In the genomic region with DNA sequence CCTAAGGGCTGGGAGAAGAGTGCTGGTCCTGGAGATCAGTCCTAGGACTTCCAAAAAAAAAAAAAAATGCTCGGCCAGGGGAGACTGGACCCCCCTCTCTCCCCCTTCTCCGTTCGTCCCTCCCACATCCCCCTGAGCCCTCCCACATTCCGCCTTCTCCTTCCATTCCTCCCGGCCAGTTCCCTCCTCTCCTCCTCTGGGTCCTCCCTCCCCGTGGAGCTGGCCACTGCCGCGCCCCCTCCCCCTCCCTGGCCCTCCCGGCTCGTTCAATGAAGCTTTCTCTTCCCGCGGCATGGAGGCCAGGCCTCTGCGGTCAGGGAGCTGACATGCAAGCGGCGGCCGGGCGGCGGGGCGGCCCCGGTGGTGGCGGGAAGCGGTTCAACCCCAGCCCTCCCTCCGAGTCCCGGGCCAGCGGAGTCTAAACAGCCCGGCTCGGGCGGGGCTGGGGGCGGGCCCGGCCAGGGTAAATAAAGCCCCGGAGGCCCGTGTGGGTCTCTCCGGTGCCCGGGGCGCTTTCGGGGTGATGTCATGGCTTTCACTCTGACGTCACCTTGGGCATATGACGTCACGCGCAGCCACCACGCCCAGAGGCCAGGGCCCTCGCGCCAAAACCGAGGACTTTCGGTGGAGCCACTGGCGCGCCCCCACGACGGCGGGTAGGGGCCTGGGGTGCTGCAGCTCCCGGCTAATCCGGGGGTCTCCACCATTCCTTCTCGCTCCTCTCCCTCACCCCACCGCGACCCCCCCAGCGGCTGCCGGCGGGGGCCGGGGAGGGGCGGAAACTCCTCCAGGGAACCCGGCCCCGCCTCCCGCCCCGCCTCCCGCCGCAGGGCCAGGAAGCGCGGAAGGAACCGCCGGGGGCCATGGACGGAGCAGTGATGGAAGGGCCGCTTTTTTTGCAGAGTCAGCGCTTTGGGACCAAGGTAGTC, we compare ENCODE assay signal across 8 cellular contexts. TPM values are rescaled to one million over a fixed set of nuclear protein-coding genes. Genes with fewer than 3 reads are reported as not detected.
DNase-seq lines count a peak whose midpoint lies in the region; ATAC-seq and TF ChIP-seq lines count a peak whose summit lies in the region.

DOK1 (plus strand) TSS at position 829 of the 929 bp plus-strand sequence; CDS start at position 864, 35 bp downstream.
LOXL3 (minus strand) TSS at position 51 of the 929 bp plus-strand sequence. CDS start 1,308 bp downstream, outside the sequence.

- H3K36me3 Mint-ChIP-seq in activated CD4-positive, alpha-beta memory T cell treated with anti-CD3 and anti-CD28 coated beads, Interleukin-2, amount 10 ng/mL, durations not matched to agents 7 days and 5 days (ENCODE audit: low read depth), result peaks cover 15% of the 10 kb centered on the region

- peak within 1 kb of the TSS; percentile 77 to 96 for H3K9ac ChIP-seq in duodenal mucosa (ENCODE audit: low read depth in 1 of 2, low read length in 2 of 2)

- H3K27me3 ChIP-seq in duodenal mucosa (ENCODE audit: control insufficient read depth in 1 of 2, insufficient read depth in 2 of 2, low read length in 2 of 2), result peaks cover 4 to 8% of the 10 kb centered on the region in 2 donors
- H3K27me3 ChIP-seq in lung (ENCODE audit: control insufficient read depth, insufficient read depth), result no peaks in the 10 kb centered on the region

- no peaks in the 10 kb centered on the region for H3K9me3 Mint-ChIP-seq in activated CD4-positive, alpha-beta memory T cell treated with anti-CD3 and anti-CD28 coated beads, Interleukin-2, amount 10 ng/mL, durations not matched to agents 7 days and 5 days

- H3K4me3 Mint-ChIP-seq in activated CD4-positive, alpha-beta memory T cell treated with anti-CD3 and anti-CD28 coated beads, Interleukin-2, amount 10 ng/mL, durations not matched to agents 7 days and 5 days, result peak within 1 kb of the TSS; percentile 97

- peak within 1 kb of the TSS; percentile 94 for H3K27ac Mint-ChIP-seq in activated CD4-positive, alpha-beta memory T cell treated with anti-CD3 and anti-CD28 coated beads, Interleukin-2, amount 10 ng/mL, durations not matched to agents 7 days and 5 days

- DNase-seq in NCI-H510A treated with DMSO at 0.1 percent for 48 hours (lab: John Stamatoyannopoulos, UW) (peak; percentile 81), lung (ENCODE audit: low spot score) (peak; percentile 90)
- DNase-seq in activated CD4-positive, alpha-beta memory T cell treated with anti-CD3 and anti-CD28 coated beads, Interleukin-2, amount 10 ng/mL, durations not matched to agents 7 days and 5 days, result peak; percentile 85
- peak; percentile 67 to 83 (median 74) for DNase-seq in stimulated activated CD4-positive, alpha-beta T cell treated with anti-CD3 and anti-CD28 coated beads, TNF-alpha, amount 100 ng/mL, for 4 hours (ENCODE audit: low read depth in 3 of 3)

- 1% methylated on average over 59 to 73 of the region's 73 CpGs for WGBS in lung, 2 donors

- H3K4me1 ChIP-seq in duodenal mucosa (ENCODE audit: control insufficient read depth in 1 of 2, insufficient read depth in 2 of 2, low read length in 2 of 2), result peaks cover 24 to 36% of the 10 kb centered on the region in 2 donors
- H3K4me1 ChIP-seq in lung (ENCODE audit: control insufficient read depth in 2 of 2, insufficient read depth in 2 of 2, low read length in 2 of 2), result peaks cover 0 to 13% of the 10 kb centered on the region in 2 donors

- ATAC-seq in GM18502 (IDR thresholded peaks at IDR 0.05; ENCODE audit: poor library complexity, unreplicated experiment) (peak; percentile 55), HG02981 (IDR thresholded peaks at IDR 0.05; ENCODE audit: unreplicated experiment) (peak; percentile 40), lung (ENCODE audit: insufficient read depth, low FRiP score) (peak; percentile 87)

- H3K36me3 ChIP-seq in duodenal mucosa (ENCODE audit: control insufficient read depth in 1 of 2, insufficient read depth in 2 of 2, low read length in 2 of 2) (peaks cover 4 to 7% of the 10 kb centered on the region in 2 donors), lung (ENCODE audit: control insufficient read depth in 2 of 2, insufficient read depth in 2 of 2, low read length in 2 of 2) (peaks cover 0 to 7% of the 10 kb centered on the region in 2 donors)

- H3K4me3 ChIP-seq in duodenal mucosa (ENCODE audit: low read depth in 1 of 2, low read length in 2 of 2) (peak within 1 kb of the TSS; percentile 94 to 97), lung (peak within 1 kb of the TSS; percentile 66)

- H3K4me1 Mint-ChIP-seq in activated CD4-positive, alpha-beta memory T cell treated with anti-CD3 and anti-CD28 coated beads, Interleukin-2, amount 10 ng/mL, durations not matched to agents 7 days and 5 days, result peaks cover 21% of the 10 kb centered on the region

- H3K9me3 ChIP-seq in duodenal mucosa (ENCODE audit: control insufficient read depth in 1 of 2, low read length in 2 of 2), result no peaks in the 10 kb centered on the region
- H3K9me3 ChIP-seq in lung (ENCODE audit: control insufficient read depth in 2 of 2, insufficient read depth in 1 of 2, low read length in 1 of 2), result no peaks in the 10 kb centered on the region

- CTCF ChIA-PET in activated CD4-positive, alpha-beta memory T cell treated with anti-CD3 and anti-CD28 coated beads, Interleukin-2, amount 10 ng/mL, durations not matched to agents 7 days and 5 days (lab: Charles Lee), result interaction anchor here (0.7 to 1.5 kb wide), 2 partner anchors 32 to 71 kb away, joined by 5 read pairs; partner anchors contain the start of genes CCDC142 and TTC31

- TF ChIP-seq CTCF in 22Rv1 (IDR thresholded peaks at IDR 0.05) (no peak), lung (IDR thresholded peaks at IDR 0.05; ENCODE audit: control extremely low read depth, extremely low read depth) (no peak)

- H3K27ac ChIP-seq in 22Rv1 (peak within 1 kb of the TSS; percentile 52), duodenal mucosa (ENCODE audit: low read depth, low read length) (peak within 1 kb of the TSS; percentile 24), lung (ENCODE audit: low read depth in 1 of 2, low read length in 1 of 2) (peak within 1 kb of the TSS; percentile 47 to 87)

- peaks cover 18% of the 10 kb centered on the region for H3K27me3 Mint-ChIP-seq in activated CD4-positive, alpha-beta memory T cell treated with anti-CD3 and anti-CD28 coated beads, Interleukin-2, amount 10 ng/mL, durations not matched to agents 7 days and 5 days

- POLR2A ChIA-PET in activated CD4-positive, alpha-beta memory T cell treated with anti-CD3 and anti-CD28 coated beads, Interleukin-2, amount 10 ng/mL, durations not matched to agents 7 days and 5 days (lab: Charles Lee), result interaction anchor here (0.9 to 4.5 kb wide), 12 partner anchors 17 to 100 kb away, joined by 3 to 27 read pairs (median 4); partner anchors contain the start of genes AUP1, CCDC142, HTRA2 and INO80B

RNA-seq across cellular contexts. Expression of gene DOK1, which starts in this region (rescaled TPM):
- 10 to 100 TPM; 45.2 to 46.8 TPM for total RNA-seq in activated CD4-positive, alpha-beta memory T cell treated with anti-CD3 and anti-CD28 coated beads, Interleukin-2, amount 10 ng/mL, durations not matched to agents 7 days and 5 days
- 10 to 100 TPM; 17.7 to 34.5 TPM for total RNA-seq in lung
- 10 to 100 TPM; 18.6 to 37.3 TPM for polyA plus RNA-seq in lung

RNA-seq across cellular contexts. Expression of gene LOXL3, which starts in this region (rescaled TPM):
- under 1 TPM; 0.60 to 0.70 TPM for total RNA-seq in activated CD4-positive, alpha-beta memory T cell treated with anti-CD3 and anti-CD28 coated beads, Interleukin-2, amount 10 ng/mL, durations not matched to agents 7 days and 5 days
- 10 to 100 TPM in 1 of 2 donors, 1 to 10 TPM in 1; 5.9 to 11.1 TPM for total RNA-seq in lung
- 1 to 10 TPM; 2.9 to 7.3 TPM for polyA plus RNA-seq in lung

Comparison
In these comparisons a context has a peak if more than half of its experiments do, and no peak if none do; other contexts are left out.
1. Peak in every context shown above with its lines: DNase-seq, ATAC-seq, H3K4me3 ChIP-seq and H3K27ac ChIP-seq.
2. RNA of gene LOXL3 (total RNA-seq): 5.9 to 11.1 TPM in lung; 0.60 to 0.70 TPM in activated CD4-positive, alpha-beta memory T cell treated with anti-CD3 and anti-CD28 coated beads, Interleukin-2, amount 10 ng/mL, durations not matched to agents 7 days and 5 days; every median in the first group is over 4 times any median in the second.